Comparison of ENCODE assay signal across 11 cellular contexts in genomic region chr10:26528715-26529393, GRCh38.
DNase-seq lines count a peak whose midpoint lies in the region; ATAC-seq and TF ChIP-seq lines count a peak whose summit lies in the region.
"Had no signal": no experiment of that assay in that cellular context is flagged by ENCODE, and none has a peak within 500 bp of the region (broad histone marks: within the 10 kb centered on the region; RNA-seq: fewer than 3 reads in every experiment).

No MANE protein-coding gene starts in this region.

- H3K4me3 Mint-ChIP-seq in CD8-positive, alpha-beta T cell: no peak overlapping the region
- no peak overlapping the region for H3K4me3 Mint-ChIP-seq in chondrocyte (ENCODE audit: unreplicated experiment)

- H3K4me3 ChIP-seq in CD8-positive, alpha-beta T cell (ENCODE audit: low read depth, low read length): no peak overlapping the region
- H3K4me3 ChIP-seq: BLaER1 had no signal

- peaks cover 79% of the 10 kb centered on the region for H3K36me3 Mint-ChIP-seq in CD8-positive, alpha-beta T cell
- no peaks in the 10 kb centered on the region for H3K36me3 Mint-ChIP-seq in chondrocyte (ENCODE audit: low read depth)

- POLR2A ChIA-PET in CD8-positive, alpha-beta T cell (lab: Charles Lee): interaction anchor here (0.8 to 1.5 kb wide), 3 partner anchors 58 to 121 kb away, joined by 3 to 4 read pairs (median 3); no protein-coding TSS in a partner anchor

- peaks cover 20% of the 10 kb centered on the region for H3K4me1 Mint-ChIP-seq in CD8-positive, alpha-beta T cell (ENCODE audit: low read depth)
- H3K4me1 Mint-ChIP-seq in chondrocyte (ENCODE audit: low read depth): no peaks in the 10 kb centered on the region

- H3K9me3 Mint-ChIP-seq in CD8-positive, alpha-beta T cell: no peaks in the 10 kb centered on the region
- H3K9me3 Mint-ChIP-seq in chondrocyte (ENCODE audit: low read depth): peaks cover 4% of the 10 kb centered on the region

- peaks cover 37% of the 10 kb centered on the region for H3K36me3 ChIP-seq in CD8-positive, alpha-beta T cell (ENCODE audit: insufficient read depth, low read length)

- no peaks in the 10 kb centered on the region for H3K27me3 ChIP-seq in CD8-positive, alpha-beta T cell (ENCODE audit: insufficient read depth, low read length)
- H3K27me3 ChIP-seq: BLaER1 had no signal

- H3K27me3 Mint-ChIP-seq in CD8-positive, alpha-beta T cell (ENCODE audit: low read depth): no peaks in the 10 kb centered on the region
- H3K27me3 Mint-ChIP-seq in chondrocyte (ENCODE audit: low read depth): peaks cover 5% of the 10 kb centered on the region

- no peak for DNase-seq in CD8-positive, alpha-beta T cell
- DNase-seq in MV-4-11 (lab: John Stamatoyannopoulos, UW) (peak; percentile 79), chondrocyte (ENCODE audit: low spot score) (no peak), NCI-H1930 (lab: John Stamatoyannopoulos, UW) (no peak), activated gamma-delta T cell treated with Interleukin-2 at 50 U/mL for 16 hours (no peak)
- DNase-seq: amygdala; effector memory CD4-positive, alpha-beta T cell had no signal

- H3K27ac ChIP-seq in CD8-positive, alpha-beta T cell (ENCODE audit: low read depth, low read length): no peak overlapping the region
- H3K27ac ChIP-seq: BLaER1 had no signal

- no peak for ATAC-seq in CD8-positive, alpha-beta T cell
- ATAC-seq in GM19023 (IDR thresholded peaks at IDR 0.05; ENCODE audit: unreplicated experiment) (peak; percentile 82), HG02678 (IDR thresholded peaks at IDR 0.05; ENCODE audit: unreplicated experiment) (peak; percentile 64), HG02981 (IDR thresholded peaks at IDR 0.05; ENCODE audit: unreplicated experiment) (no peak)

- TF ChIP-seq CTCF in CD8-positive, alpha-beta T cell (IDR thresholded peaks at IDR 0.05): no peak
- TF ChIP-seq CTCF in chondrocyte (IDR thresholded peaks at IDR 0.05): no peak

- intact Hi-C loops in CD8-positive, alpha-beta T cell (cut with DNase I, micrococcal nuclease): no loop called here

- no peaks in the 10 kb centered on the region for H3K9me3 ChIP-seq in CD8-positive, alpha-beta T cell (ENCODE audit: low read length)
- H3K9me3 ChIP-seq: BLaER1 had no signal

- CTCF ChIA-PET in CD8-positive, alpha-beta T cell (lab: Charles Lee): interaction anchor here (1.0 kb wide), 1 partner anchor 33 kb away, joined by 3 read pairs; no protein-coding TSS in a partner anchor

- peaks cover 5% of the 10 kb centered on the region for H3K4me1 ChIP-seq in CD8-positive, alpha-beta T cell (ENCODE audit: insufficient read depth, low read length)
- H3K4me1 ChIP-seq: BLaER1 had no signal

- H3K27ac Mint-ChIP-seq in CD8-positive, alpha-beta T cell: peak overlapping the region; percentile 45
- no peak overlapping the region for H3K27ac Mint-ChIP-seq in chondrocyte (ENCODE audit: unreplicated experiment)

Comparison
In these comparisons a context has a peak if more than half of its experiments do, and no peak if none do; other contexts are left out.
1. ATAC-seq: peak in GM19023 (single experiment) and HG02678 (single experiment); none in CD8-positive, alpha-beta T cell (single experiment) and HG02981 (single experiment).